ENCODE assay signal across 14 cellular contexts in genomic region chr17:40373999-40374398, GRCh38.
"Had no signal": no experiment of that assay in that cellular context is flagged by ENCODE, and none has a peak within 500 bp of the region (broad histone marks: within the 10 kb centered on the region; RNA-seq: fewer than 3 reads in every experiment).

No MANE protein-coding gene starts in this region.

- H3K27ac ChIP-seq: breast epithelium, gastroesophageal sphincter, heart left ventricle, prostate gland, right atrium auricular region, testis had no signal

- H3K4me1 ChIP-seq: breast epithelium, gastroesophageal sphincter, heart left ventricle, prostate gland, right atrium auricular region, testis had no signal

- FAIRE-seq: astrocyte, endometrium had no signal

- H3K4me3 Mint-ChIP-seq: naive thymus-derived CD4-positive, alpha-beta T cell had no signal

- ATAC-seq: gastroesophageal sphincter, heart left ventricle, SK-N-SH treated with all-trans-retinoic acid at 6 μM for 48 hours had no signal

- H3K27ac Mint-ChIP-seq: naive thymus-derived CD4-positive, alpha-beta T cell had no signal

- H3K36me3 ChIP-seq: breast epithelium, gastroesophageal sphincter, heart left ventricle, prostate gland, right atrium auricular region had no signal

- H3K4me3 ChIP-seq: breast epithelium, gastroesophageal sphincter, heart left ventricle, prostate gland, right atrium auricular region, testis had no signal

- H3K9me3 ChIP-seq: breast epithelium, gastroesophageal sphincter, heart left ventricle, prostate gland, right atrium auricular region, testis had no signal

- DNase-seq: activated naive CD4-positive, alpha-beta T cell treated with Interleukin-2 at 50 U/mL for 16 hours; cortex of kidney; heart left ventricle; naive thymus-derived CD4-positive, alpha-beta T cell; SIG-M5; T-helper 1 cell; testis had no signal
